ENCODE assay signal across 15 cellular contexts in genomic region chr12:57514720-57515467, GRCh38. TPM values are rescaled to one million over a fixed set of nuclear protein-coding genes. Genes with fewer than 3 reads are reported as not detected.
A peak's percentile ranks its signal among the peaks of the same experiment; 100 is the strongest.
DNase-seq lines count a peak whose midpoint lies in the region; ATAC-seq and TF ChIP-seq lines count a peak whose summit lies in the region.
"Had no signal": no experiment of that assay in that cellular context is flagged by ENCODE, and none has a peak within 500 bp of the region (broad histone marks: within the 10 kb centered on the region; RNA-seq: fewer than 3 reads in every experiment).

No MANE protein-coding gene starts in this region.

- H3K4me2 ChIP-seq in hepatocyte: no peak overlapping the region

- H3K36me3 ChIP-seq in hepatocyte (replicated peaks; ENCODE audit: insufficient read depth, low read depth): no peaks in the 10 kb centered on the region

- peaks cover 30% of the 10 kb centered on the region for H3K4me1 Mint-ChIP-seq in activated CD8-positive, alpha-beta T cell treated with anti-CD3 and anti-CD28 coated beads for 36 hours (ENCODE audit: low read depth)
- peaks cover 29% of the 10 kb centered on the region for H3K4me1 Mint-ChIP-seq in activated CD8-positive, alpha-beta T cell treated with anti-CD3 and anti-CD28 coated beads, Interleukin-2, amount 10 ng/mL, durations not matched to agents 7 days and 5 days (ENCODE audit: low read depth)
- peaks cover 52% of the 10 kb centered on the region for H3K4me1 Mint-ChIP-seq in activated T-helper 1 cell treated with anti-CD3 and anti-CD28 coated beads, Interleukin-12 subunit alpha, Interleukin-12 subunit beta, Interleukin-2, Interleukin-4 antibody, amounts not matched to agents 30 ng/mL and 10 ng/mL and 1 ng/mL, durations not matched to agents 14 hours and 24 hours and 36 hours (ENCODE audit: low read depth)
- H3K4me1 Mint-ChIP-seq in osteocyte (ENCODE audit: unreplicated experiment): peaks cover 39% of the 10 kb centered on the region

- intact Hi-C loops in activated CD8-positive, alpha-beta T cell treated with anti-CD3 and anti-CD28 coated beads for 36 hours (cut with micrococcal nuclease): no loop called here
- intact Hi-C loops in activated T-helper 1 cell treated with anti-CD3 and anti-CD28 coated beads, Interleukin-12 subunit alpha, Interleukin-12 subunit beta, Interleukin-2, Interleukin-4 antibody, amounts not matched to agents 30 ng/mL and 10 ng/mL and 1 ng/mL, durations not matched to agents 14 hours and 24 hours and 36 hours (cut with micrococcal nuclease): no loop called here
- intact Hi-C loops in head of caudate nucleus (cut with DNase I): no loop called here

- H3K27me3 ChIP-seq in hepatocyte: no peaks in the 10 kb centered on the region
- H3K27me3 ChIP-seq: MG63 had no signal

- ATAC-seq in activated CD8-positive, alpha-beta T cell treated with anti-CD3 and anti-CD28 coated beads for 36 hours: no peak
- no peak for ATAC-seq in activated CD8-positive, alpha-beta T cell treated with anti-CD3 and anti-CD28 coated beads, Interleukin-2, amount 10 ng/mL, durations not matched to agents 7 days and 5 days
- ATAC-seq: T-cell had no signal

- H2AFZ ChIP-seq in hepatocyte: no peak overlapping the region

- CTCF ChIA-PET in activated CD8-positive, alpha-beta T cell treated with anti-CD3 and anti-CD28 coated beads for 36 hours (lab: Charles Lee): interaction anchor here (0.7 to 2.0 kb wide), 5 partner anchors 9 to 59 kb away, joined by 3 to 9 read pairs (median 4); no protein-coding TSS in a partner anchor
- CTCF ChIA-PET in activated CD8-positive, alpha-beta T cell treated with anti-CD3 and anti-CD28 coated beads, Interleukin-2, amount 10 ng/mL, durations not matched to agents 7 days and 5 days (lab: Charles Lee): interaction anchor here (0.9 to 3.9 kb wide), 5 partner anchors 9 to 63 kb away, joined by 3 to 15 read pairs (median 3); no protein-coding TSS in a partner anchor

- H3K9me2 ChIP-seq in hepatocyte (replicated peaks; ENCODE audit: insufficient read depth): no peaks in the 10 kb centered on the region

- H4K20me1 ChIP-seq in hepatocyte (ENCODE audit: insufficient read depth, poor library complexity, severe bottlenecking): peaks cover 32% of the 10 kb centered on the region

- POLR2A ChIA-PET in activated CD8-positive, alpha-beta T cell treated with anti-CD3 and anti-CD28 coated beads for 36 hours (lab: Charles Lee): interaction anchor here (0.7 to 1.4 kb wide), 6 partner anchors 8 to 38 kb away, joined by 3 to 5 read pairs (median 4); partner anchors contain the start of gene ARHGAP9
- POLR2A ChIA-PET in activated CD8-positive, alpha-beta T cell treated with anti-CD3 and anti-CD28 coated beads, Interleukin-2, amount 10 ng/mL, durations not matched to agents 7 days and 5 days (lab: Charles Lee): interaction anchor here (0.8 to 1.2 kb wide), 2 partner anchors 9 to 38 kb away, joined by 3 read pairs; no protein-coding TSS in a partner anchor

- H3K4me1 ChIP-seq in hepatocyte (ENCODE audit: insufficient read depth): no peaks in the 10 kb centered on the region

- H3K4me3 ChIP-seq in LNCaP clone FGC (ENCODE audit: low read depth, low read length): no peak overlapping the region
- H3K4me3 ChIP-seq in hepatocyte: no peak overlapping the region
- H3K4me3 ChIP-seq: MG63, thoracic aorta had no signal

- H3K9me3 Mint-ChIP-seq in activated CD8-positive, alpha-beta T cell treated with anti-CD3 and anti-CD28 coated beads for 36 hours: no peaks in the 10 kb centered on the region
- no peaks in the 10 kb centered on the region for H3K9me3 Mint-ChIP-seq in activated CD8-positive, alpha-beta T cell treated with anti-CD3 and anti-CD28 coated beads, Interleukin-2, amount 10 ng/mL, durations not matched to agents 7 days and 5 days (ENCODE audit: insufficient read depth)
- H3K9me3 Mint-ChIP-seq in activated T-helper 1 cell treated with anti-CD3 and anti-CD28 coated beads, Interleukin-12 subunit alpha, Interleukin-12 subunit beta, Interleukin-2, Interleukin-4 antibody, amounts not matched to agents 30 ng/mL and 10 ng/mL and 1 ng/mL, durations not matched to agents 14 hours and 24 hours and 36 hours: no peaks in the 10 kb centered on the region
- no peaks in the 10 kb centered on the region for H3K9me3 Mint-ChIP-seq in osteocyte (ENCODE audit: unreplicated experiment)
- H3K9me3 Mint-ChIP-seq: T-cell had no signal

- no peak overlapping the region for H3K27ac ChIP-seq in hepatocyte
- H3K27ac ChIP-seq: thoracic aorta had no signal

- WGBS in hepatocyte (ENCODE audit: low lambda C conversion rate, missing lambda C conversion rate): 91% methylated on average over 9 of the region's 9 CpGs

- no peaks in the 10 kb centered on the region for H3K9me3 ChIP-seq in hepatocyte (ENCODE audit: low read depth)
- H3K9me3 ChIP-seq: MG63, thoracic aorta had no signal

- H3K36me3 Mint-ChIP-seq in activated CD8-positive, alpha-beta T cell treated with anti-CD3 and anti-CD28 coated beads for 36 hours (ENCODE audit: low read depth): peaks cover 78% of the 10 kb centered on the region
- H3K36me3 Mint-ChIP-seq in activated CD8-positive, alpha-beta T cell treated with anti-CD3 and anti-CD28 coated beads, Interleukin-2, amount 10 ng/mL, durations not matched to agents 7 days and 5 days (ENCODE audit: low read depth): peaks cover 77% of the 10 kb centered on the region
- H3K36me3 Mint-ChIP-seq in activated T-helper 1 cell treated with anti-CD3 and anti-CD28 coated beads, Interleukin-12 subunit alpha, Interleukin-12 subunit beta, Interleukin-2, Interleukin-4 antibody, amounts not matched to agents 30 ng/mL and 10 ng/mL and 1 ng/mL, durations not matched to agents 14 hours and 24 hours and 36 hours (ENCODE audit: low read depth): peaks cover 70% of the 10 kb centered on the region
- peaks cover 60% of the 10 kb centered on the region for H3K36me3 Mint-ChIP-seq in osteocyte (ENCODE audit: unreplicated experiment)

- no peak for DNase-seq in activated CD8-positive, alpha-beta T cell treated with anti-CD3 and anti-CD28 coated beads for 36 hours
- no peak for DNase-seq in activated CD8-positive, alpha-beta T cell treated with anti-CD3 and anti-CD28 coated beads, Interleukin-2, amount 10 ng/mL, durations not matched to agents 7 days and 5 days
- DNase-seq in LNCaP clone FGC (ENCODE audit: low read depth) (peak; percentile 66), osteocyte (ENCODE audit: extremely low spot score, unreplicated experiment) (no peak), head of caudate nucleus (no peak), hepatocyte (ENCODE audit: low spot score) (no peak), T1000 (lab: John Stamatoyannopoulos, UW) (no peak)
- DNase-seq in activated T-helper 1 cell treated with anti-CD3 and anti-CD28 coated beads, Interleukin-12 subunit alpha, Interleukin-12 subunit beta, Interleukin-2, Interleukin-4 antibody, amounts not matched to agents 30 ng/mL and 10 ng/mL and 1 ng/mL, durations not matched to agents 14 hours and 24 hours and 36 hours (ENCODE audit: low spot score): no peak
- DNase-seq: activated CD4-positive, CD25-positive, alpha-beta regulatory T cell treated with anti-CD3 and anti-CD28 coated beads, Interleukin-2, amount 50 U/mL, for 72 hours; MG63; NCI-H446; posterior cingulate gyrus; stimulated activated CD4-positive, alpha-beta T cell treated with anti-CD3 and anti-CD28 coated beads, Interleukin-15, amount 100 ng/mL, for 24 hours; T-cell had no signal

- TF ChIP-seq CTCF in activated CD8-positive, alpha-beta T cell treated with anti-CD3 and anti-CD28 coated beads for 36 hours (IDR thresholded peaks at IDR 0.05): no peak
- TF ChIP-seq CTCF in LNCaP clone FGC (IDR thresholded peaks at IDR 0.05; ENCODE audit: control insufficient read depth, extremely low read depth, insufficient read depth) (no peak), osteocyte (IDR thresholded peaks at IDR 0.05) (no peak), hepatocyte (IDR thresholded peaks at IDR 0.05; ENCODE audit: poor library complexity) (no peak)

- H3K27me3 Mint-ChIP-seq in activated CD8-positive, alpha-beta T cell treated with anti-CD3 and anti-CD28 coated beads for 36 hours: no peaks in the 10 kb centered on the region
- no peaks in the 10 kb centered on the region for H3K27me3 Mint-ChIP-seq in activated CD8-positive, alpha-beta T cell treated with anti-CD3 and anti-CD28 coated beads, Interleukin-2, amount 10 ng/mL, durations not matched to agents 7 days and 5 days (ENCODE audit: low read depth)
- no peaks in the 10 kb centered on the region for H3K27me3 Mint-ChIP-seq in activated T-helper 1 cell treated with anti-CD3 and anti-CD28 coated beads, Interleukin-12 subunit alpha, Interleukin-12 subunit beta, Interleukin-2, Interleukin-4 antibody, amounts not matched to agents 30 ng/mL and 10 ng/mL and 1 ng/mL, durations not matched to agents 14 hours and 24 hours and 36 hours (ENCODE audit: insufficient read depth)
- H3K27me3 Mint-ChIP-seq in osteocyte (ENCODE audit: unreplicated experiment): no peaks in the 10 kb centered on the region
- H3K27me3 Mint-ChIP-seq: T-cell had no signal

- H3K4me3 Mint-ChIP-seq in activated CD8-positive, alpha-beta T cell treated with anti-CD3 and anti-CD28 coated beads for 36 hours: no peak overlapping the region
- H3K4me3 Mint-ChIP-seq in activated CD8-positive, alpha-beta T cell treated with anti-CD3 and anti-CD28 coated beads, Interleukin-2, amount 10 ng/mL, durations not matched to agents 7 days and 5 days: no peak overlapping the region
- H3K4me3 Mint-ChIP-seq in activated T-helper 1 cell treated with anti-CD3 and anti-CD28 coated beads, Interleukin-12 subunit alpha, Interleukin-12 subunit beta, Interleukin-2, Interleukin-4 antibody, amounts not matched to agents 30 ng/mL and 10 ng/mL and 1 ng/mL, durations not matched to agents 14 hours and 24 hours and 36 hours: no peak overlapping the region
- H3K4me3 Mint-ChIP-seq in osteocyte (ENCODE audit: unreplicated experiment): no peak overlapping the region
- H3K4me3 Mint-ChIP-seq: T-cell had no signal

- peak overlapping the region; percentile 23 for H3K27ac Mint-ChIP-seq in activated CD8-positive, alpha-beta T cell treated with anti-CD3 and anti-CD28 coated beads for 36 hours
- no peak overlapping the region for H3K27ac Mint-ChIP-seq in activated CD8-positive, alpha-beta T cell treated with anti-CD3 and anti-CD28 coated beads, Interleukin-2, amount 10 ng/mL, durations not matched to agents 7 days and 5 days
- peak overlapping the region; percentile 40 for H3K27ac Mint-ChIP-seq in activated T-helper 1 cell treated with anti-CD3 and anti-CD28 coated beads, Interleukin-12 subunit alpha, Interleukin-12 subunit beta, Interleukin-2, Interleukin-4 antibody, amounts not matched to agents 30 ng/mL and 10 ng/mL and 1 ng/mL, durations not matched to agents 14 hours and 24 hours and 36 hours
- H3K27ac Mint-ChIP-seq in osteocyte (ENCODE audit: unreplicated experiment): peak overlapping the region; percentile 7

- peaks cover 26% of the 10 kb centered on the region for H3K79me2 ChIP-seq in hepatocyte

RNA-seq across cellular contexts. Expression of gene DDIT3, which starts 5.4 kb away (rescaled TPM):
- total RNA-seq in activated CD8-positive, alpha-beta T cell treated with anti-CD3 and anti-CD28 coated beads for 36 hours: 10 to 100 TPM; 28.0 TPM
- total RNA-seq in activated CD8-positive, alpha-beta T cell treated with anti-CD3 and anti-CD28 coated beads, Interleukin-2, amount 10 ng/mL, durations not matched to agents 7 days and 5 days: 10 to 100 TPM; 14.9 to 15.0 TPM
- 17.8 and 18.1 TPM in 2 replicates for total RNA-seq in activated T-helper 1 cell treated with anti-CD3 and anti-CD28 coated beads, Interleukin-12 subunit alpha, Interleukin-12 subunit beta, Interleukin-2, Interleukin-4 antibody, amounts not matched to agents 30 ng/mL and 10 ng/mL and 1 ng/mL, durations not matched to agents 14 hours and 24 hours and 36 hours
- 89.9 and 95.7 TPM in 2 replicates for total RNA-seq in osteocyte
- total RNA-seq in hepatocyte: 92.7 and 105 TPM in 2 replicates
- 133 and 145 TPM in 2 replicates for polyA plus RNA-seq in hepatocyte

RNA-seq across cellular contexts. Expression of gene MBD6, which starts 7.7 kb away (rescaled TPM):
- total RNA-seq in activated CD8-positive, alpha-beta T cell treated with anti-CD3 and anti-CD28 coated beads for 36 hours: 10 to 100 TPM; 46.5 to 47.3 TPM
- total RNA-seq in activated CD8-positive, alpha-beta T cell treated with anti-CD3 and anti-CD28 coated beads, Interleukin-2, amount 10 ng/mL, durations not matched to agents 7 days and 5 days: 10 to 100 TPM; 68.4 to 71.4 TPM
- total RNA-seq in activated T-helper 1 cell treated with anti-CD3 and anti-CD28 coated beads, Interleukin-12 subunit alpha, Interleukin-12 subunit beta, Interleukin-2, Interleukin-4 antibody, amounts not matched to agents 30 ng/mL and 10 ng/mL and 1 ng/mL, durations not matched to agents 14 hours and 24 hours and 36 hours: 63.3 and 66.8 TPM in 2 replicates
- 104 and 105 TPM in 2 replicates for total RNA-seq in osteocyte
- 6.6 and 7.0 TPM in 2 replicates for total RNA-seq in hepatocyte
- polyA plus RNA-seq in hepatocyte: 35.2 and 39.8 TPM in 2 replicates

RNA-seq across cellular contexts. Expression of gene MARS1, which starts 27.0 kb away (rescaled TPM):
- total RNA-seq in activated CD8-positive, alpha-beta T cell treated with anti-CD3 and anti-CD28 coated beads for 36 hours: 100 to 1,000 TPM; 343 to 345 TPM
- total RNA-seq in activated CD8-positive, alpha-beta T cell treated with anti-CD3 and anti-CD28 coated beads, Interleukin-2, amount 10 ng/mL, durations not matched to agents 7 days and 5 days: 100 to 1,000 TPM; 275 to 291 TPM
- 283 and 318 TPM in 2 replicates for total RNA-seq in activated T-helper 1 cell treated with anti-CD3 and anti-CD28 coated beads, Interleukin-12 subunit alpha, Interleukin-12 subunit beta, Interleukin-2, Interleukin-4 antibody, amounts not matched to agents 30 ng/mL and 10 ng/mL and 1 ng/mL, durations not matched to agents 14 hours and 24 hours and 36 hours
- total RNA-seq in osteocyte: 364 and 401 TPM in 2 replicates
- total RNA-seq in hepatocyte: 117 and 124 TPM in 2 replicates
- 147 and 158 TPM in 2 replicates for polyA plus RNA-seq in hepatocyte

RNA-seq across cellular contexts. Expression of gene DCTN2, which starts 32.1 kb away (rescaled TPM):
- 10 to 100 TPM; 66.2 to 68.6 TPM for total RNA-seq in activated CD8-positive, alpha-beta T cell treated with anti-CD3 and anti-CD28 coated beads for 36 hours
- 10 to 100 TPM; 89.3 to 96.5 TPM for total RNA-seq in activated CD8-positive, alpha-beta T cell treated with anti-CD3 and anti-CD28 coated beads, Interleukin-2, amount 10 ng/mL, durations not matched to agents 7 days and 5 days
- 78.6 and 83.5 TPM in 2 replicates for total RNA-seq in activated T-helper 1 cell treated with anti-CD3 and anti-CD28 coated beads, Interleukin-12 subunit alpha, Interleukin-12 subunit beta, Interleukin-2, Interleukin-4 antibody, amounts not matched to agents 30 ng/mL and 10 ng/mL and 1 ng/mL, durations not matched to agents 14 hours and 24 hours and 36 hours
- 149 and 155 TPM in 2 replicates for total RNA-seq in osteocyte
- 122 and 124 TPM in 2 replicates for total RNA-seq in hepatocyte
- polyA plus RNA-seq in hepatocyte: 110 and 112 TPM in 2 replicates

RNA-seq across cellular contexts. Expression of gene KIF5A, which starts 35.0 kb away (rescaled TPM):
- 1 to 10 TPM; 1.2 to 1.3 TPM for total RNA-seq in activated CD8-positive, alpha-beta T cell treated with anti-CD3 and anti-CD28 coated beads for 36 hours
- total RNA-seq in activated CD8-positive, alpha-beta T cell treated with anti-CD3 and anti-CD28 coated beads, Interleukin-2, amount 10 ng/mL, durations not matched to agents 7 days and 5 days: 1 to 10 TPM in 1 of 2 experiments, under 1 TPM in 1; 0.99 to 1.4 TPM
- total RNA-seq in activated T-helper 1 cell treated with anti-CD3 and anti-CD28 coated beads, Interleukin-12 subunit alpha, Interleukin-12 subunit beta, Interleukin-2, Interleukin-4 antibody, amounts not matched to agents 30 ng/mL and 10 ng/mL and 1 ng/mL, durations not matched to agents 14 hours and 24 hours and 36 hours: 2.4 TPM in 2 replicates
- 0.43 and 0.73 TPM in 2 replicates for total RNA-seq in osteocyte
- 0.03 and 0.16 TPM in 2 replicates for total RNA-seq in hepatocyte
- 0.18 TPM in 2 replicates for polyA plus RNA-seq in hepatocyte
